ENCODE assay signal across 8 cellular contexts in genomic region chr12:56117082-56117706, GRCh38. TPM values are rescaled to one million over a fixed set of nuclear protein-coding genes. Genes with fewer than 3 reads are reported as not detected.
A peak's percentile ranks its signal among the peaks of the same experiment; 100 is the strongest.
DNase-seq lines count a peak whose midpoint lies in the region; ATAC-seq, FAIRE-seq and TF ChIP-seq lines count a peak whose summit lies in the region.
"Not testable (repeated sequence)": the region's sequence is repeated elsewhere in the genome, so short reads cannot be mapped to it uniquely, and the experiment has no call there.

No MANE protein-coding gene starts in this region.

- CTCF ChIA-PET in Caco-2 (lab: Charles Lee) (interaction anchor here (2.7 to 3.3 kb wide), 2 partner anchors 42 to 72 kb away, joined by 24 to 99 read pairs; partner anchors contain the start of genes MYL6 and SMARCC2), T-cell (lab: Charles Lee) (interaction anchor here (0.6 to 4.4 kb wide), 12 partner anchors 10 to 332 kb away, joined by 3 to 65 read pairs (median 6); partner anchors contain the start of genes CNPY2 (in 1 of the 2), ESYT1 (in 1 of the 2), MYL6B (in 1 of the 2) and PA2G4 (in 1 of the 2)), endothelial cell of umbilical vein (lab: Charles Lee) (interaction anchor here (2.2 to 11.9 kb wide), 4 partner anchors 10 to 72 kb away, joined by 14 to 236 read pairs (median 27); partner anchors contain the start of genes ESYT1, PA2G4 and SMARCC2)

- not testable (repeated sequence) for H3K23ac ChIP-seq in neuronal stem cell (ENCODE audit: low read depth, low read length, poor library complexity)

- not testable (repeated sequence) for H3K14ac ChIP-seq in neuronal stem cell (ENCODE audit: low read length)

- H3K36me3 ChIP-seq in Caco-2 (ENCODE audit: control insufficient read depth, insufficient read depth, low read length); kidney epithelial cell (ENCODE audit: control insufficient read depth, insufficient read depth, low read length); testis (ENCODE audit: low read depth, missing control alignments): not testable (repeated sequence)
- H3K36me3 ChIP-seq in adipocyte (ENCODE audit: control insufficient read depth, insufficient read depth, low read length, severe bottlenecking) (peaks cover 38% of the 10 kb centered on the region), endothelial cell of umbilical vein (ENCODE audit: control insufficient read depth in 2 of 2, extremely low read depth in 1 of 2, insufficient read depth in 2 of 2, low read length in 2 of 2) (peaks cover 0 to 15% of the 10 kb centered on the region in 2 experiments), neuronal stem cell (replicated peaks in 1 of 2; ENCODE audit: control insufficient read depth in 2 of 2, insufficient read depth in 2 of 2, low read length in 2 of 2) (peaks cover 24 to 58% of the 10 kb centered on the region in 2 donors)

- not testable (repeated sequence) for H2BK15ac ChIP-seq in neuronal stem cell (ENCODE audit: low read length)

- POLR2A ChIA-PET in Caco-2 (lab: Charles Lee), result interaction anchor here (0.6 to 3.5 kb wide), 9 partner anchors 11 to 528 kb away, joined by 3 to 27 read pairs (median 7); partner anchors contain the start of genes ESYT1, PA2G4, RNF41 and SMARCC2
- POLR2A ChIA-PET in T-cell (lab: Charles Lee), result interaction anchor here (0.6 to 3.5 kb wide), 14 partner anchors 10 to 343 kb away, joined by 3 to 33 read pairs (median 5); partner anchors contain the start of genes ESYT1 (in 1 of the 2), MYL6 (in 1 of the 2), PA2G4 (in 1 of the 2) and RAB5B (in 1 of the 2)
- POLR2A ChIA-PET in endothelial cell of umbilical vein (lab: Charles Lee), result interaction anchor here (0.7 to 4.0 kb wide), 4 partner anchors 11 to 143 kb away, joined by 3 to 37 read pairs (median 19); partner anchors contain the start of genes ESYT1, PA2G4, RAB5B and SMARCC2

- FAIRE-seq in endothelial cell of umbilical vein (lab: Jason Lieb, UNC), result not testable (repeated sequence)

- H3K9me3 ChIP-seq in Caco-2; adipocyte (ENCODE audit: control insufficient read depth, low read length); endothelial cell of umbilical vein (replicated peaks; ENCODE audit: control insufficient read depth, insufficient read depth, low read length); neuronal stem cell (replicated peaks in 1 of 2; ENCODE audit: control insufficient read depth in 2 of 2, insufficient read depth in 1 of 2, low read depth in 1 of 2, low read length in 2 of 2); testis: not testable (repeated sequence)

- intact Hi-C loops in Caco-2 (cut with micrococcal nuclease; ENCODE audit: unreplicated experiment), result loop anchor here (10.0 kb wide), 1 partner anchor 372 kb away; the partner anchor contains the start of gene GDF11
- intact Hi-C loops in endothelial cell of umbilical vein (cut with micrococcal nuclease); testis (cut with DNase I; ENCODE audit: low total_unique reads): not testable (repeated sequence)

- not testable (repeated sequence) for H3K18ac ChIP-seq in neuronal stem cell (ENCODE audit: low read length)

- H3K4ac ChIP-seq in neuronal stem cell (ENCODE audit: low read length), result not testable (repeated sequence)

- H3K4me1 Mint-ChIP-seq in Caco-2 (ENCODE audit: low read depth, unreplicated experiment), result peaks cover 20% of the 10 kb centered on the region
- peaks cover 34 to 39% (median 35%) of the 10 kb centered on the region in 3 donors for H3K4me1 Mint-ChIP-seq in T-cell

- H3K36me3 Mint-ChIP-seq in Caco-2 (ENCODE audit: insufficient read depth, unreplicated experiment) (peaks cover 51% of the 10 kb centered on the region), T-cell (peaks cover 29% of the 10 kb centered on the region)

- not testable (repeated sequence) for H2AFZ ChIP-seq in endothelial cell of umbilical vein (ENCODE audit: low read depth, low read length); neuronal stem cell (ENCODE audit: low read length)

- not testable (repeated sequence) for H4K8ac ChIP-seq in neuronal stem cell (ENCODE audit: low read depth, low read length)

- H2BK120ac ChIP-seq in neuronal stem cell (ENCODE audit: low read depth, low read length), result not testable (repeated sequence)

- H3K79me1 ChIP-seq in neuronal stem cell (ENCODE audit: low read depth, low read length), result not testable (repeated sequence)

- H3K4me1 ChIP-seq in Caco-2 (peaks cover 18% of the 10 kb centered on the region), adipocyte (ENCODE audit: control insufficient read depth, insufficient read depth, low read length) (peaks cover 21% of the 10 kb centered on the region), endothelial cell of umbilical vein (ENCODE audit: control insufficient read depth, extremely low read depth, insufficient read depth, low read length) (peaks cover 24% of the 10 kb centered on the region), neuronal stem cell (ENCODE audit: control insufficient read depth in 2 of 2, insufficient read depth in 1 of 2, low read depth in 1 of 2, low read length in 2 of 2) (peaks cover 6 to 16% of the 10 kb centered on the region in 2 donors), testis (peaks cover 19% of the 10 kb centered on the region)

- peak overlapping the region; percentile 97 for H3K4me3 Mint-ChIP-seq in Caco-2 (ENCODE audit: unreplicated experiment)
- peak overlapping the region; percentile 94 to 99 (median 94) for H3K4me3 Mint-ChIP-seq in T-cell

- ATAC-seq in T-cell (replicated peaks in 1 of 4), result not testable (repeated sequence)

- BruUV-seq in Caco-2 (replicated peaks; lab: Mats Ljungman, UMichigan) (TSS peak; percentile 95), endothelial cell of umbilical vein (replicated peaks; lab: Mats Ljungman, UMichigan) (TSS peak; percentile 63)

- H2BK5ac ChIP-seq in neuronal stem cell (ENCODE audit: low read length), result not testable (repeated sequence)

- peak overlapping the region; percentile 97 for H3K9ac ChIP-seq in adipocyte (ENCODE audit: low read length)
- peak overlapping the region; percentile 95 for H3K9ac ChIP-seq in endothelial cell of umbilical vein (replicated peaks; ENCODE audit: extremely low read depth, insufficient read depth, low read length)
- peak overlapping the region; percentile 78 for H3K9ac ChIP-seq in neuronal stem cell (ENCODE audit: low read depth, low read length, poor library complexity)

- not testable (repeated sequence) for H3K27me3 ChIP-seq in Caco-2 (replicated peaks; ENCODE audit: control insufficient read depth, insufficient read depth, low read length); adipocyte (replicated peaks; ENCODE audit: control insufficient read depth, insufficient read depth, low read length); endothelial cell of umbilical vein (ENCODE audit: control insufficient read depth in 2 of 2, insufficient read depth in 2 of 2, low read length in 2 of 2); kidney epithelial cell (ENCODE audit: control insufficient read depth, insufficient read depth, low read length); neuronal stem cell (ENCODE audit: control insufficient read depth in 3 of 3, insufficient read depth in 3 of 3, low read depth in 1 of 3, low read length in 3 of 3); testis

- H2BK12ac ChIP-seq in neuronal stem cell (ENCODE audit: low read length), result not testable (repeated sequence)

- not testable (repeated sequence) for H3K9me1 ChIP-seq in endothelial cell of umbilical vein (replicated peaks; ENCODE audit: control insufficient read depth, extremely low read depth, insufficient read depth, low read length)

- H3K27ac ChIP-seq in endothelial cell of umbilical vein (ENCODE audit: insufficient read depth, low read depth, low read length) (peak overlapping the region; percentile 86), neuronal stem cell (replicated peaks; ENCODE audit: low read length) (peak overlapping the region; percentile 70), testis (peak overlapping the region; percentile 89 to 91)

- not testable (repeated sequence) for H4K20me1 ChIP-seq in endothelial cell of umbilical vein (replicated peaks; ENCODE audit: control insufficient read depth, extremely low read depth, insufficient read depth, low read length)

- not testable (repeated sequence) for H3K9me3 Mint-ChIP-seq in Caco-2 (ENCODE audit: unreplicated experiment); T-cell

- WGBS in neuronal stem cell (ENCODE audit: extremely low coverage in 2 of 2, insufficient read length in 2 of 2, insufficient replicate concordance in 1 of 2), 2 donors, result no CpG with 5 or more reads among the region's 16 CpGs
- 1 to 2% methylated on average over 15 to 16 of the region's 16 CpGs for WGBS in testis, 2 donors

- not testable (repeated sequence) for TF ChIP-seq POLR2A in endothelial cell of umbilical vein (IDR thresholded peaks at IDR 0.05; ENCODE audit: low read depth, low read length); testis (IDR thresholded peaks at IDR 0.05)

- dilution Hi-C loops in endothelial cell of umbilical vein (cut with MboI; ENCODE audit: extremely low pct_ligation_motif_present, low sequenced_read_pairs), result not testable (repeated sequence)

- H3K27ac Mint-ChIP-seq in Caco-2 (ENCODE audit: unreplicated experiment) (peak overlapping the region; percentile 100), T-cell (peak overlapping the region; percentile 97 to 98)

- H3K4me3 ChIP-seq in Caco-2 (ENCODE audit: low read depth, low read length) (peak overlapping the region; percentile 70), LNCaP clone FGC (ENCODE audit: low read depth, low read length) (peak overlapping the region; percentile 96), adipocyte (ENCODE audit: low read length) (peak overlapping the region; percentile 94), endothelial cell of umbilical vein (replicated peaks in 1 of 3; ENCODE audit: insufficient read depth in 1 of 3, low read depth in 1 of 3, low read length in 3 of 3) (peak overlapping the region; percentile 70 to 98 (median 72)), kidney epithelial cell (ENCODE audit: low read depth, low read length) (peak overlapping the region; percentile 74), neuronal stem cell (ENCODE audit: low read length in 2 of 2) (peak overlapping the region; percentile 75 to 83), testis (peak overlapping the region; percentile 71 to 90)

- not testable (repeated sequence) for DNase-seq in Caco-2; LNCaP clone FGC (ENCODE audit: low read depth); T-cell; adipocyte (ENCODE audit: low read depth); endothelial cell of umbilical vein (ENCODE audit: low read depth, low spot score); kidney epithelial cell (ENCODE audit: low read depth); neuronal stem cell (ENCODE audit: low spot score); testis

- H3K27me3 Mint-ChIP-seq in Caco-2 (ENCODE audit: insufficient read depth, unreplicated experiment); T-cell: not testable (repeated sequence)

- TF ChIP-seq CTCF in Caco-2 (IDR thresholded peaks at IDR 0.05; ENCODE audit: insufficient read depth in 1 of 2, low read depth in 1 of 2, low read length in 1 of 2, severe bottlenecking in 1 of 2, unreplicated experiment in 1 of 2); LNCaP clone FGC (IDR thresholded peaks at IDR 0.05; ENCODE audit: control insufficient read depth, extremely low read depth, insufficient read depth); endothelial cell of umbilical vein (IDR thresholded peaks at IDR 0.05; ENCODE audit: extremely low read depth in 1 of 2, insufficient read depth in 1 of 2, low read depth in 1 of 2, low read length in 2 of 2); kidney epithelial cell (IDR thresholded peaks at IDR 0.05; ENCODE audit: insufficient read depth, low read length, poor library complexity, severe bottlenecking); testis (IDR thresholded peaks at IDR 0.05): not testable (repeated sequence)

- not testable (repeated sequence) for H4K91ac ChIP-seq in neuronal stem cell (ENCODE audit: low read depth, low read length, poor library complexity)

- peaks cover 24% of the 10 kb centered on the region for H3K79me2 ChIP-seq in endothelial cell of umbilical vein (ENCODE audit: control insufficient read depth, insufficient read depth, low read length)

- H3K4me2 ChIP-seq in endothelial cell of umbilical vein (ENCODE audit: insufficient read depth, low read length), result peak overlapping the region; percentile 66
- H3K4me2 ChIP-seq in neuronal stem cell (ENCODE audit: insufficient read depth, low read length, poor library complexity, severe bottlenecking), result peak overlapping the region; percentile 72

- H2AK5ac ChIP-seq in neuronal stem cell (ENCODE audit: low read depth, low read length), result not testable (repeated sequence)

RNA-seq across cellular contexts. Expression of gene RPL41, which starts 0.8 kb away (rescaled TPM):
- 3,009 and 3,051 TPM in 2 replicates for total RNA-seq in Caco-2 (2022)
- total RNA-seq in T-cell, result 1,000 to 10,000 TPM; 4,612 to 5,648 (median 5,133) TPM
- total RNA-seq in endothelial cell of umbilical vein, result 3,212 and 3,428 TPM in 2 replicates
- polyA plus RNA-seq in endothelial cell of umbilical vein, result 9,033 and 9,990 TPM in 2 replicates
- polyA plus RNA-seq in endothelial cell of umbilical vein (2011; cell fraction: cytosol; rRNA removed), result 14,118 and 16,245 TPM in 2 replicates
- 3,801 and 4,276 TPM in 2 replicates for polyA plus RNA-seq in endothelial cell of umbilical vein (2011; cell fraction: nucleus; rRNA removed)
- 9,351 and 9,763 TPM in 2 replicates for polyA plus RNA-seq in endothelial cell of umbilical vein (2012)
- polyA minus RNA-seq in endothelial cell of umbilical vein, result 1,710 and 2,069 TPM in 2 replicates
- 1,085 TPM for polyA minus RNA-seq in endothelial cell of umbilical vein (2011; cell fraction: cytosol; rRNA and poly(A)+ RNA removed)
- polyA minus RNA-seq in endothelial cell of umbilical vein (2011; cell fraction: nucleus; rRNA and poly(A)+ RNA removed), result 238 and 301 TPM in 2 replicates
- 2,735 and 3,237 TPM in 2 replicates for total RNA-seq in kidney epithelial cell
- polyA plus RNA-seq in neuronal stem cell (2013, experiment 1 of 2), result 16,336 TPM
- polyA plus RNA-seq in neuronal stem cell (2013, experiment 2 of 2), result 16,107 TPM
- total RNA-seq in testis, result 1,000 to 10,000 TPM; 1,066 to 1,985 TPM
- polyA plus RNA-seq in testis (ENCODE audit: insufficient read depth, low read depth, low replicate concordance), result 2,323 TPM

RNA-seq across cellular contexts. Expression of gene ZC3H10, which starts 0.9 kb away (rescaled TPM):
- 3.5 and 4.4 TPM in 2 replicates for total RNA-seq in Caco-2 (2022)
- total RNA-seq in T-cell, result 10 to 100 TPM in 3 of 5 donors, 1 to 10 TPM in 2; 8.4 to 15.1 (median 11.4) TPM
- total RNA-seq in endothelial cell of umbilical vein, result 8.7 and 10.1 TPM in 2 replicates
- 2.6 and 3.0 TPM in 2 replicates for polyA plus RNA-seq in endothelial cell of umbilical vein
- polyA plus RNA-seq in endothelial cell of umbilical vein (2011; cell fraction: cytosol; rRNA removed), result 1.3 and 1.5 TPM in 2 replicates
- 5.0 and 6.5 TPM in 2 replicates for polyA plus RNA-seq in endothelial cell of umbilical vein (2011; cell fraction: nucleus; rRNA removed)
- polyA plus RNA-seq in endothelial cell of umbilical vein (2012), result 3.1 and 3.8 TPM in 2 replicates
- polyA minus RNA-seq in endothelial cell of umbilical vein, result 12.2 and 15.4 TPM in 2 replicates
- polyA minus RNA-seq in endothelial cell of umbilical vein (2011; cell fraction: cytosol; rRNA and poly(A)+ RNA removed), result 3.3 TPM
- polyA minus RNA-seq in endothelial cell of umbilical vein (2011; cell fraction: nucleus; rRNA and poly(A)+ RNA removed), result 13.9 and 21.3 TPM in 2 replicates
- total RNA-seq in kidney epithelial cell, result 3.0 and 4.7 TPM in 2 replicates
- 3.9 TPM for polyA plus RNA-seq in neuronal stem cell (2013, experiment 1 of 2)
- polyA plus RNA-seq in neuronal stem cell (2013, experiment 2 of 2), result 3.9 TPM
- total RNA-seq in testis, result 10 to 100 TPM; 16.2 to 20.6 TPM
- 12.4 TPM for polyA plus RNA-seq in testis (ENCODE audit: insufficient read depth, low read depth, low replicate concordance)

RNA-seq across cellular contexts. Expression of gene ESYT1, which starts 10.9 kb away (rescaled TPM):
- total RNA-seq in Caco-2 (2022) (70.4 and 79.0 TPM in 2 replicates), T-cell (100 to 1,000 TPM; 181 to 298 (median 276) TPM), endothelial cell of umbilical vein (133 and 161 TPM in 2 replicates), kidney epithelial cell (213 and 309 TPM in 2 replicates), testis (10 to 100 TPM; 72.0 to 99.8 TPM)
- polyA plus RNA-seq in endothelial cell of umbilical vein (233 and 234 TPM in 2 replicates), testis (ENCODE audit: insufficient read depth, low read depth, low replicate concordance) (50.8 TPM)
- 159 and 161 TPM in 2 replicates for polyA plus RNA-seq in endothelial cell of umbilical vein (2011; cell fraction: cytosol; rRNA removed)
- polyA plus RNA-seq in endothelial cell of umbilical vein (2011; cell fraction: nucleus; rRNA removed), result 247 and 260 TPM in 2 replicates
- polyA plus RNA-seq in endothelial cell of umbilical vein (2012), result 106 and 110 TPM in 2 replicates
- 309 and 339 TPM in 2 replicates for polyA minus RNA-seq in endothelial cell of umbilical vein
- 102 TPM for polyA minus RNA-seq in endothelial cell of umbilical vein (2011; cell fraction: cytosol; rRNA and poly(A)+ RNA removed)
- polyA minus RNA-seq in endothelial cell of umbilical vein (2011; cell fraction: nucleus; rRNA and poly(A)+ RNA removed), result 90.2 and 91.4 TPM in 2 replicates
- 33.2 TPM for polyA plus RNA-seq in neuronal stem cell (2013, experiment 1 of 2)
- 33.3 TPM for polyA plus RNA-seq in neuronal stem cell (2013, experiment 2 of 2)

RNA-seq across cellular contexts. Expression of gene PA2G4, which starts 12.8 kb away (rescaled TPM):
- 178 and 190 TPM in 2 replicates for total RNA-seq in Caco-2 (2022)
- 100 to 1,000 TPM in 3 of 5 donors, 10 to 100 TPM in 2; 67.5 to 113 (median 104) TPM for total RNA-seq in T-cell
- 170 and 188 TPM in 2 replicates for total RNA-seq in endothelial cell of umbilical vein
- polyA plus RNA-seq in endothelial cell of umbilical vein, result 94.2 and 121 TPM in 2 replicates
- polyA plus RNA-seq in endothelial cell of umbilical vein (2011; cell fraction: cytosol; rRNA removed), result 223 and 250 TPM in 2 replicates
- 154 and 214 TPM in 2 replicates for polyA plus RNA-seq in endothelial cell of umbilical vein (2011; cell fraction: nucleus; rRNA removed)
- polyA plus RNA-seq in endothelial cell of umbilical vein (2012), result 200 and 296 TPM in 2 replicates
- 85.5 and 96.0 TPM in 2 replicates for polyA minus RNA-seq in endothelial cell of umbilical vein
- 177 TPM for polyA minus RNA-seq in endothelial cell of umbilical vein (2011; cell fraction: cytosol; rRNA and poly(A)+ RNA removed)
- polyA minus RNA-seq in endothelial cell of umbilical vein (2011; cell fraction: nucleus; rRNA and poly(A)+ RNA removed), result 41.8 and 42.7 TPM in 2 replicates
- 149 and 179 TPM in 2 replicates for total RNA-seq in kidney epithelial cell
- 191 TPM for polyA plus RNA-seq in neuronal stem cell (2013, experiment 1 of 2)
- 193 TPM for polyA plus RNA-seq in neuronal stem cell (2013, experiment 2 of 2)
- total RNA-seq in testis, result 10 to 100 TPM; 61.0 to 81.4 TPM
- polyA plus RNA-seq in testis (ENCODE audit: insufficient read depth, low read depth, low replicate concordance), result 190 TPM

RNA-seq across cellular contexts. Expression of gene MYL6B, which starts 35.2 kb away (rescaled TPM):
- 40.5 and 44.8 TPM in 2 replicates for total RNA-seq in Caco-2 (2022)
- total RNA-seq in T-cell, result 10 to 100 TPM in 1 of 5 donors, 1 to 10 TPM in 4; 5.9 to 12.4 (median 7.7) TPM
- total RNA-seq in endothelial cell of umbilical vein, result 135 and 137 TPM in 2 replicates
- 130 and 185 TPM in 2 replicates for polyA plus RNA-seq in endothelial cell of umbilical vein
- polyA plus RNA-seq in endothelial cell of umbilical vein (2011; cell fraction: cytosol; rRNA removed), result 126 and 160 TPM in 2 replicates
- 61.3 and 80.4 TPM in 2 replicates for polyA plus RNA-seq in endothelial cell of umbilical vein (2011; cell fraction: nucleus; rRNA removed)
- 94.9 and 153 TPM in 2 replicates for polyA plus RNA-seq in endothelial cell of umbilical vein (2012)
- 46.8 and 54.7 TPM in 2 replicates for polyA minus RNA-seq in endothelial cell of umbilical vein
- 28.4 TPM for polyA minus RNA-seq in endothelial cell of umbilical vein (2011; cell fraction: cytosol; rRNA and poly(A)+ RNA removed)
- polyA minus RNA-seq in endothelial cell of umbilical vein (2011; cell fraction: nucleus; rRNA and poly(A)+ RNA removed), result 11.9 and 12.2 TPM in 2 replicates
- total RNA-seq in kidney epithelial cell, result 95.2 and 107 TPM in 2 replicates
- polyA plus RNA-seq in neuronal stem cell (2013, experiment 1 of 2), result 232 TPM
- 230 TPM for polyA plus RNA-seq in neuronal stem cell (2013, experiment 2 of 2)
- total RNA-seq in testis, result 100 to 1,000 TPM; 229 to 428 TPM
- polyA plus RNA-seq in testis (ENCODE audit: insufficient read depth, low read depth, low replicate concordance), result 480 TPM
